ENCODE assay signal across 8 cellular contexts in the genomic region with DNA sequence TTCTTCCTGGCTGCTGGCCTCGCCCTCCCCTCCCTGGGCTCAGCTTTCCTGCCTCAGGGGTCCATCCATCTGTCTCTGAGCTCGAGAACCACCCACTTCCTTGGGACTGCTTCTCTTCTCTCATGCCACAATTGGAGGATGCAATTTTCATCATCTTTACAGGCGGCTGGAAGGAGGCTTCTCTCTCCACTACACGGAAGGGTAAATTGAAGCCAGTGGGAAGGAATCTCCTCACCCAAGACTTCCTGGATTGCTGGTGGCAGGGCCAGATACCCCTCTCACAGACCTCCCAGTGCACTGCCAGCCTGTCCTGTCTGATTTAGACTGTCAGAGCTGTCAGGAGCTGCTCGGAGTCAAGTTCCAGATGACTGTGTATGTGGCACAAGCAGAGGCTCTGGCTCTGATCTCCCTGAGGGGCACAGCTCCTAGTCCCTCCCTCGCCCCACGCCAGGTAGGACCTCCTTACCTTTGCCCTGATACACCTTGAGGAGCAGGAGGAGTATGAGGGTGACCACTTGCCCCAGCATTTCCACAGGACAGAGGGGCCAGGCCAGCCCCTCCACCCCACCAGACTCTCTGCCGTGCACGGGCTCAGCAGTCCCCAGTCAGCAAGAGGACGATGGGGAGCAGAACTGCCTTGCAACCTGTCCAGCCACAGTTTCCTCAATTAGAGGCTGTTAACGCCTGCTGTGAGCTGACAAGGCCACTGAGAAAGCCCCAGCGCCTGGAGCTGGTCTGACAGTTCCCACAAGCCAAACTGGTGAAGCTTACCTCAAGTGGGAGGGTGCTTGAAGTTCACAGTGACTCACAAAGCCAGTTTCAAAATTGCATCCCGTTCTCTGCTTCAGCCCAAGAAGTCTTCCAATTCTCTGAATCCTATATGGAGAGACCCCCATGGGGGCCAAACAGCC. TPM values are rescaled to one million over a fixed set of nuclear protein-coding genes. Genes with fewer than 3 reads are reported as not detected.
DNase-seq lines count a peak whose midpoint lies in the region; ATAC-seq and TF ChIP-seq lines count a peak whose summit lies in the region.
"Had no signal": no experiment of that assay in that cellular context is flagged by ENCODE, and none has a peak within 500 bp of the region (broad histone marks: within the 10 kb centered on the region; RNA-seq: fewer than 3 reads in every experiment).

A gene with protein sequence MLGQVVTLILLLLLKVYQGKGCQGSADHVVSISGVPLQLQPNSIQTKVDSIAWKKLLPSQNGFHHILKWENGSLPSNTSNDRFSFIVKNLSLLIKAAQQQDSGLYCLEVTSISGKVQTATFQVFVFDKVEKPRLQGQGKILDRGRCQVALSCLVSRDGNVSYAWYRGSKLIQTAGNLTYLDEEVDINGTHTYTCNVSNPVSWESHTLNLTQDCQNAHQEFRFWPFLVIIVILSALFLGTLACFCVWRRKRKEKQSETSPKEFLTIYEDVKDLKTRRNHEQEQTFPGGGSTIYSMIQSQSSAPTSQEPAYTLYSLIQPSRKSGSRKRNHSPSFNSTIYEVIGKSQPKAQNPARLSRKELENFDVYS (minus strand): TSS at position 737 of the 911 bp plus-strand sequence. CDS start 210 bp downstream, at position 527.

- H2AK5ac ChIP-seq in mesenchymal stem cell (ENCODE audit: low read length, severe bottlenecking), result no peak within 1 kb of the TSS

- 52% methylated on average over 12 of the region's 13 CpGs for WGBS in mesenchymal stem cell

- no peak within 1 kb of the TSS for H3K27ac ChIP-seq in cardiac muscle cell
- H3K27ac ChIP-seq in mesenchymal stem cell (ENCODE audit: low read length, poor library complexity, severe bottlenecking), result no peak within 1 kb of the TSS

- H3K4me1 ChIP-seq in cardiac muscle cell (ENCODE audit: low read depth), result peaks cover 4% of the 10 kb centered on the region
- H3K4me1 ChIP-seq in mesenchymal stem cell (ENCODE audit: control insufficient read depth, insufficient read depth, low read depth, low read length), result no peaks in the 10 kb centered on the region

- no peak within 1 kb of the TSS for H2BK5ac ChIP-seq in mesenchymal stem cell (ENCODE audit: low read depth, low read length, poor library complexity, severe bottlenecking)

- H3K4me3 ChIP-seq in cardiac muscle cell (no peak within 1 kb of the TSS), mesenchymal stem cell (ENCODE audit: insufficient read depth in 1 of 2, low read depth in 1 of 2, low read length in 2 of 2) (no peak within 1 kb of the TSS)

- no peak within 1 kb of the TSS for H2BK120ac ChIP-seq in mesenchymal stem cell (ENCODE audit: low read depth, low read length)

- DNase-seq in GM19238 (ENCODE audit: insufficient read length, low spot score), result peak; percentile 35
- peak; percentile 69 for DNase-seq in activated CD4-positive, alpha-beta T cell treated with anti-CD3 and anti-CD28 coated beads for 48 hours
- DNase-seq in cardiac muscle cell (ENCODE audit: low read depth in 1 of 2, low spot score in 1 of 2), result peak; percentile 73 to 77
- peak; percentile 32 to 40 (median 35) for DNase-seq in stimulated activated CD4-positive, alpha-beta T cell treated with anti-CD3 and anti-CD28 coated beads, TNF-alpha, amount 100 ng/mL, for 48 hours (ENCODE audit: low read depth in 3 of 3)
- no peak for DNase-seq in midbrain (lab: John Stamatoyannopoulos, UW)
- DNase-seq in mesenchymal stem cell, result no peak

- H3K18ac ChIP-seq in mesenchymal stem cell (ENCODE audit: low read depth in 1 of 2, low read length in 2 of 2), result no peak within 1 kb of the TSS

- no peak within 1 kb of the TSS for H3K4me2 ChIP-seq in mesenchymal stem cell (ENCODE audit: low read length, poor library complexity, severe bottlenecking)

- TF ChIP-seq CTCF in cardiac muscle cell (IDR thresholded peaks at IDR 0.05; ENCODE audit: low read depth, low read length), result no peak

- H3K9me3 ChIP-seq in cardiac muscle cell (ENCODE audit: low read depth) (no peaks in the 10 kb centered on the region), mesenchymal stem cell (ENCODE audit: control insufficient read depth, low read length) (no peaks in the 10 kb centered on the region)

- no peak within 1 kb of the TSS for H3K14ac ChIP-seq in mesenchymal stem cell (ENCODE audit: low read length in 2 of 2)

- H3K36me3 ChIP-seq in cardiac muscle cell (no peaks in the 10 kb centered on the region), mesenchymal stem cell (ENCODE audit: control insufficient read depth in 1 of 2, insufficient read depth in 2 of 2, low read depth in 1 of 2, low read length in 2 of 2) (no peaks in the 10 kb centered on the region)

- no peak within 1 kb of the TSS for H2AFZ ChIP-seq in mesenchymal stem cell (ENCODE audit: low read depth, low read length)

- no peak within 1 kb of the TSS for H4K91ac ChIP-seq in mesenchymal stem cell (ENCODE audit: low read length)

- no peak within 1 kb of the TSS for H3K23ac ChIP-seq in mesenchymal stem cell (ENCODE audit: low read length in 2 of 2)

- no peak within 1 kb of the TSS for H2BK15ac ChIP-seq in mesenchymal stem cell (ENCODE audit: low read depth, poor library complexity, severe bottlenecking)

- peak; percentile 79 for ATAC-seq in HG03175 (IDR thresholded peaks at IDR 0.05; ENCODE audit: unreplicated experiment)

- no peak within 1 kb of the TSS for H3K4ac ChIP-seq in mesenchymal stem cell (ENCODE audit: low read depth in 1 of 2, low read length in 2 of 2)

- H3K27me3 ChIP-seq in cardiac muscle cell (no peaks in the 10 kb centered on the region), mesenchymal stem cell (ENCODE audit: control insufficient read depth in 1 of 2, insufficient read depth in 1 of 2, low read length in 2 of 2) (peaks cover 0 to 6% of the 10 kb centered on the region in 2 experiments)

- H3K79me1 ChIP-seq in mesenchymal stem cell (replicated peaks; ENCODE audit: low read length, poor library complexity, severe bottlenecking), result no peaks in the 10 kb centered on the region

- no peak within 1 kb of the TSS for H3K9ac ChIP-seq in mesenchymal stem cell (ENCODE audit: low read length)

- no peak within 1 kb of the TSS for H2BK12ac ChIP-seq in mesenchymal stem cell (ENCODE audit: low read length in 2 of 2)

- no peak within 1 kb of the TSS for H4K8ac ChIP-seq in mesenchymal stem cell (ENCODE audit: low read length)

RNA-seq across cellular contexts. Expression of the gene that starts here (rescaled TPM):
- total RNA-seq in cardiac muscle cell, result not detected in 2 replicates
- polyA plus RNA-seq in cardiac muscle cell, result 0.11 TPM in 1 of 2 replicates, not detected in the other
- polyA plus RNA-seq in mesenchymal stem cell (2013, experiment 1 of 2), result not detected
- polyA plus RNA-seq in mesenchymal stem cell (2013, experiment 2 of 2), result not detected
- polyA plus RNA-seq: keratinocyte had no signal

Comparison
In these comparisons a context has a peak if more than half of its experiments do, and no peak if none do; other contexts are left out.
1. Peak in DNase-seq in cardiac muscle cell; RNA of the gene not detected or under 1 TPM.
2. DNase-seq: peak in GM19238 (single experiment), activated CD4-positive, alpha-beta T cell treated with anti-CD3 and anti-CD28 coated beads for 48 hours (single experiment) and stimulated activated CD4-positive, alpha-beta T cell treated with anti-CD3 and anti-CD28 coated beads, TNF-alpha, amount 100 ng/mL, for 48 hours (3 of 3); none in midbrain (single experiment) and mesenchymal stem cell (single experiment).